In genomic region chrX:81615979-81616378, GRCh38 we compare ENCODE assay signal across 25 cellular contexts.
DNase-seq lines count a peak whose midpoint lies in the region; ATAC-seq, FAIRE-seq and TF ChIP-seq lines count a peak whose summit lies in the region.
"Had no signal": no experiment of that assay in that cellular context is flagged by ENCODE, and none has a peak within 500 bp of the region (broad histone marks: within the 10 kb centered on the region; RNA-seq: fewer than 3 reads in every experiment).

No MANE protein-coding gene starts in this region.

- CTCF ChIA-PET in HepG2 (lab: Yijun Ruan, JAX; ENCODE audit: low intra/inter-chr PET ratio, low total read pairs): no interaction called here

- TF ChIP-seq POLR2A in HepG2 (IDR thresholded peaks at IDR 0.05; ENCODE audit: insufficient read depth in 1 of 2, low read depth in 2 of 2, low read length in 2 of 2) (no peak), right lobe of liver (IDR thresholded peaks at IDR 0.05) (no peak)

- H3K9me3 ChIP-seq in HepG2 (ENCODE audit: low read length) (peaks cover 26% of the 10 kb centered on the region), right lobe of liver (no peaks in the 10 kb centered on the region), astrocyte (ENCODE audit: insufficient read depth, low read depth, low read length) (no peaks in the 10 kb centered on the region), SJCRH30 (replicated peaks) (no peaks in the 10 kb centered on the region)
- H3K9me3 ChIP-seq: BE2C, BLaER1 had no signal

- intact Hi-C loops in HepG2 (cut with micrococcal nuclease; ENCODE audit: unreplicated experiment) (no loop called here), right lobe of liver (cut with DNase I) (no loop called here)

- TF ChIP-seq CTCF in HepG2 (CRISPR knock-in tag; IDR thresholded peaks at IDR 0.05) (no peak), right lobe of liver (IDR thresholded peaks at IDR 0.05) (no peak), astrocyte (IDR thresholded peaks at IDR 0.05; ENCODE audit: insufficient read depth, low read depth, low read length) (no peak)

- H2AFZ ChIP-seq in HepG2 (ENCODE audit: low read length) (no peak overlapping the region), astrocyte (ENCODE audit: low read depth, low read length) (no peak overlapping the region)

- no peak overlapping the region for H3K4me2 ChIP-seq in HepG2 (ENCODE audit: low read depth, low read length)
- H3K4me2 ChIP-seq in astrocyte (ENCODE audit: low read length): no peak overlapping the region
- H3K4me2 ChIP-seq: BLaER1 had no signal

- POLR2A ChIA-PET in HepG2 (lab: Yijun Ruan, JAX): no interaction called here

- H3K27ac ChIP-seq in HepG2 (ENCODE audit: extremely low read length, insufficient read depth, low read length): no peak overlapping the region
- no peak overlapping the region for H3K27ac ChIP-seq in right lobe of liver
- no peak overlapping the region for H3K27ac ChIP-seq in astrocyte (ENCODE audit: low read depth, low read length)
- H3K27ac ChIP-seq in SJCRH30: no peak overlapping the region
- H3K27ac ChIP-seq: 22Rv1, BLaER1 had no signal

- H3K27me3 ChIP-seq in HepG2 (ENCODE audit: control insufficient read depth in 1 of 2, insufficient read depth in 2 of 2, low read length in 2 of 2) (no peaks in the 10 kb centered on the region), right lobe of liver (no peaks in the 10 kb centered on the region), astrocyte (ENCODE audit: insufficient read depth, low read length) (no peaks in the 10 kb centered on the region), SJCRH30 (no peaks in the 10 kb centered on the region)
- H3K27me3 ChIP-seq: BE2C had no signal

- FAIRE-seq in HepG2 (lab: Jason Lieb, UNC) (no peak), astrocyte (lab: Jason Lieb, UNC) (peak; percentile 86)
- FAIRE-seq: GM12878, GM12892, GM18507 had no signal

- 0% methylated on average over 2 of the region's 2 CpGs for WGBS in HepG2 (ENCODE audit: low lambda C conversion rate)
- WGBS in right lobe of liver (ENCODE audit: insufficient coverage, low coverage, low lambda C conversion rate, missing lambda C conversion rate): 23% methylated on average over 2 of the region's 2 CpGs

- no peak for DNase-seq in HepG2 (ENCODE audit: low spot score)
- DNase-seq in right lobe of liver: no peak
- DNase-seq in astrocyte (ENCODE audit: low read depth): no peak
- no peak for DNase-seq in SJCRH30
- DNase-seq: ACHN; BE2C; C1 segment of cervical spinal cord; CD4-positive, alpha-beta memory T cell; CD4-positive, CD25-positive, alpha-beta regulatory T cell; CD8-positive, alpha-beta memory T cell; COR-L47; DMS 273 treated with DMSO at 0.1 percent for 48 hours; DMS153; DMS53; DMS79; DND-41; EL; GDM1 had no signal

- H3K36me3 ChIP-seq in HepG2 (replicated peaks in 1 of 2; ENCODE audit: control insufficient read depth in 1 of 2, insufficient read depth in 2 of 2, low read length in 2 of 2): no peaks in the 10 kb centered on the region
- H3K36me3 ChIP-seq in right lobe of liver: no peaks in the 10 kb centered on the region
- no peaks in the 10 kb centered on the region for H3K36me3 ChIP-seq in astrocyte (ENCODE audit: insufficient read depth, low read length)
- no peaks in the 10 kb centered on the region for H3K36me3 ChIP-seq in SJCRH30
- H3K36me3 ChIP-seq: BE2C, BLaER1 had no signal

- H3K9me3 Mint-ChIP-seq in astrocyte (ENCODE audit: unreplicated experiment): no peaks in the 10 kb centered on the region

- no peaks in the 10 kb centered on the region for H3K4me1 ChIP-seq in HepG2 (ENCODE audit: insufficient read depth, low read length)
- H3K4me1 ChIP-seq in right lobe of liver: no peaks in the 10 kb centered on the region
- H3K4me1 ChIP-seq in astrocyte (ENCODE audit: insufficient read depth, low read length): no peaks in the 10 kb centered on the region
- H3K4me1 ChIP-seq in SJCRH30: no peaks in the 10 kb centered on the region
- H3K4me1 ChIP-seq: BE2C, BLaER1 had no signal

- no peaks in the 10 kb centered on the region for H3K79me2 ChIP-seq in HepG2 (ENCODE audit: insufficient read depth, low read length)
- H3K79me2 ChIP-seq in astrocyte (ENCODE audit: insufficient read depth, low read length): no peaks in the 10 kb centered on the region

- no peaks in the 10 kb centered on the region for H3K4me1 Mint-ChIP-seq in astrocyte (ENCODE audit: low read depth, unreplicated experiment)
- H3K4me1 Mint-ChIP-seq: CD14-positive monocyte; CD4-positive, alpha-beta memory T cell; CD4-positive, CD25-positive, alpha-beta regulatory T cell; CD8-positive, alpha-beta memory T cell had no signal

- TF ChIP-seq RAD21 in HepG2 (CRISPR knock-in tag; IDR thresholded peaks at IDR 0.05): no peak

- H3K27ac Mint-ChIP-seq in astrocyte (ENCODE audit: unreplicated experiment): no peak overlapping the region
- H3K27ac Mint-ChIP-seq: CD14-positive monocyte; CD4-positive, alpha-beta memory T cell; CD4-positive, CD25-positive, alpha-beta regulatory T cell; CD8-positive, alpha-beta memory T cell had no signal

- TF ChIP-seq EP300 in HepG2 (IDR thresholded peaks at IDR 0.05; ENCODE audit: low read depth in 2 of 2, low read length in 2 of 2): no peak
- no peak for TF ChIP-seq EP300 in HepG2 (CRISPR knock-in tag; IDR thresholded peaks at IDR 0.05; ENCODE audit: borderline replicate concordance)

- H3K4me3 ChIP-seq in HepG2 (replicated peaks in 1 of 3; ENCODE audit: insufficient read depth in 1 of 3, low read depth in 2 of 3, low read length in 3 of 3) (no peak overlapping the region), right lobe of liver (no peak overlapping the region), astrocyte (ENCODE audit: insufficient read depth, low read depth, low read length) (no peak overlapping the region), SJCRH30 (no peak overlapping the region)
- H3K4me3 ChIP-seq: BLaER1, GM12878 had no signal

- BruUV-seq in HepG2 (replicated peaks; lab: Mats Ljungman, UMichigan): no TSS peak

- H3K9ac ChIP-seq in HepG2 (ENCODE audit: insufficient read depth, low read depth, low read length): no peak overlapping the region
- H3K9ac ChIP-seq in astrocyte (ENCODE audit: low read length): no peak overlapping the region
- H3K9ac ChIP-seq: BLaER1 had no signal

- no peak overlapping the region for H3K4me3 Mint-ChIP-seq in astrocyte (ENCODE audit: unreplicated experiment)
- H3K4me3 Mint-ChIP-seq: CD14-positive monocyte; CD4-positive, alpha-beta memory T cell; CD4-positive, CD25-positive, alpha-beta regulatory T cell; CD8-positive, alpha-beta memory T cell had no signal

- ATAC-seq in HepG2 (no peak), right lobe of liver (no peak), HG03442 (IDR thresholded peaks at IDR 0.05; ENCODE audit: unreplicated experiment) (no peak)
- ATAC-seq: GM12878 had no signal

- no peaks in the 10 kb centered on the region for H3K27me3 Mint-ChIP-seq in astrocyte (ENCODE audit: low read depth, unreplicated experiment)
- H3K27me3 Mint-ChIP-seq: CD4-positive, alpha-beta memory T cell; CD4-positive, CD25-positive, alpha-beta regulatory T cell had no signal

- in situ Hi-C loops in HepG2 (cut with HindIII; ENCODE audit: extremely low pct_ligation_motif_present, low pct_unique_long_range_greater_than_20kb): no loop called here

- H4K20me1 ChIP-seq in HepG2 (ENCODE audit: insufficient read depth, low read length) (no peaks in the 10 kb centered on the region), astrocyte (ENCODE audit: insufficient read depth, low read length) (no peaks in the 10 kb centered on the region)
- H4K20me1 ChIP-seq: BLaER1 had no signal

- no peaks in the 10 kb centered on the region for H3K36me3 Mint-ChIP-seq in astrocyte (ENCODE audit: low read depth, unreplicated experiment)
- H3K36me3 Mint-ChIP-seq: CD14-positive monocyte; CD4-positive, alpha-beta memory T cell; CD4-positive, CD25-positive, alpha-beta regulatory T cell had no signal

TF ChIP-seq in HepG2, 621 proteins besides CTCF, POLR2A, EP300 and RAD21:
- TF ChIP-seq ZBTB43 (CRISPR knock-in tag; conservative IDR thresholded peaks at IDR 0.05) (no peak), MAFF (IDR thresholded peaks at IDR 0.05; ENCODE audit: low read depth, low read length) (peak; percentile 71), MAFK (conservative IDR thresholded peaks at IDR 0.05 in 1 of 2, IDR thresholded peaks at IDR 0.05 in 1 of 2; ENCODE audit: low read length in 2 of 2) (peak in 1 of 2 experiments; percentile 83; a peak in 2 of 4 replicates)
- TF ChIP-seq, protein P1, sequence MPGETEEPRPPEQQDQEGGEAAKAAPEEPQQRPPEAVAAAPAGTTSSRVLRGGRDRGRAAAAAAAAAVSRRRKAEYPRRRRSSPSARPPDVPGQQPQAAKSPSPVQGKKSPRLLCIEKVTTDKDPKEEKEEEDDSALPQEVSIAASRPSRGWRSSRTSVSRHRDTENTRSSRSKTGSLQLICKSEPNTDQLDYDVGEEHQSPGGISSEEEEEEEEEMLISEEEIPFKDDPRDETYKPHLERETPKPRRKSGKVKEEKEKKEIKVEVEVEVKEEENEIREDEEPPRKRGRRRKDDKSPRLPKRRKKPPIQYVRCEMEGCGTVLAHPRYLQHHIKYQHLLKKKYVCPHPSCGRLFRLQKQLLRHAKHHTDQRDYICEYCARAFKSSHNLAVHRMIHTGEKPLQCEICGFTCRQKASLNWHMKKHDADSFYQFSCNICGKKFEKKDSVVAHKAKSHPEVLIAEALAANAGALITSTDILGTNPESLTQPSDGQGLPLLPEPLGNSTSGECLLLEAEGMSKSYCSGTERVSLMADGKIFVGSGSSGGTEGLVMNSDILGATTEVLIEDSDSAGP (CRISPR knock-in tag; IDR thresholded peaks at IDR 0.05; ENCODE audit: borderline replicate concordance): no peak
